17 cellular contexts compared by ENCODE assay signal in the genomic region with DNA sequence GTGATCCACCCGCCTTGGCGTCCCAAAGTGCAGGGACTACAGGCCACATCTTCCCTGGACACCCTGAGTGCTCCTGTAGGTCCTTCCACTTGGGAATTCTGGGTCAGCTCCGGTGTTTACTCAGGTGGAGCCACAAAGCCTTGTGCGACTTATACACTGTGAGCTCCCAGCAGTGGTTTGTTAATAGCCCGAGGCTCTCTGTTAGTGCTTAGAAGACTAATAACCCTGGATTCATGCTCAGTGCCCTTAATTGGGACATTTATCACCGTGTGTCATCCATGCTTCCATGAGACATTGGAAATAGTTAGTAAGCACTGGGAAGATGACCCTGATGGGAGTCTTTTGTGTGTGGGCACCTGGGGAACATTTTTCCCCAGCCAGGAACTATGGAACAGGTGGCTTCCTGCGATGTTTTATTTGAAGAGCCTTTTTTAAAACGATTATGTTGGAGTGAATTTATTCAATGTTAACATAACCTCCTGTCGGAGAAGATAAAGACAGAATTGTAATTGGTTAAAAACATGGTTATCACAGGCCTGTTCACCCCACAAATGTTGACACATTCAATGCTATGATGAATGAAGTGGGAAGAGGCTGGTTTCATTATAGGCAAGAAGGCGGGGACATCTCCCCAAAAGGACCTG.
DNase-seq lines count a peak whose midpoint lies in the region; ATAC-seq and TF ChIP-seq lines count a peak whose summit lies in the region.
"Had no signal": no experiment of that assay in that cellular context is flagged by ENCODE, and none has a peak within 500 bp of the region (broad histone marks: within the 10 kb centered on the region; RNA-seq: fewer than 3 reads in every experiment).

No MANE protein-coding gene starts in this region.

- intact Hi-C loops in left lung (cut with DNase I) = no loop called here

- H3K4me3 ChIP-seq in endocrine pancreas (ENCODE audit: control insufficient read depth, insufficient read depth, low read length) (peak overlapping the region; percentile 42), left lung (no peak overlapping the region)
- H3K4me3 ChIP-seq: GM12878, stomach, vagina had no signal

- H3K27me3 ChIP-seq in endocrine pancreas (ENCODE audit: control insufficient read depth, insufficient read depth, low read length) = no peaks in the 10 kb centered on the region
- peaks cover 0 to 74% of the 10 kb centered on the region in 2 donors for H3K27me3 ChIP-seq in left lung
- H3K27me3 ChIP-seq: vagina had no signal

- H3K9me3 ChIP-seq in endocrine pancreas (ENCODE audit: control insufficient read depth, low read length) (no peaks in the 10 kb centered on the region), left lung (no peaks in the 10 kb centered on the region)
- H3K9me3 ChIP-seq: vagina had no signal

- TF ChIP-seq CTCF in left lung (IDR thresholded peaks at IDR 0.05) = no peak

- H3K36me3 ChIP-seq in endocrine pancreas (ENCODE audit: control insufficient read depth, insufficient read depth, low read length) (no peaks in the 10 kb centered on the region), left lung (no peaks in the 10 kb centered on the region)
- H3K36me3 ChIP-seq: stomach, vagina had no signal

- no peak overlapping the region for H3K9ac ChIP-seq in endocrine pancreas (ENCODE audit: control insufficient read depth, insufficient read depth, low read length)

- no peak for ATAC-seq in left lung
- ATAC-seq: activated naive CD8-positive, alpha-beta T cell treated with anti-CD3 and anti-CD28 coated beads, Interleukin-2, amount 50 U/mL, for 24 hours; CD8-positive, alpha-beta T cell; GM12878; natural killer cell treated with Interleukin-12 subunit alpha and Interleukin-12 subunit beta and Interleukin-15 and Interleukin-18, amount 100 ng/mL, for 72 hours had no signal

- no peak overlapping the region for H3K27ac ChIP-seq in substantia nigra (ENCODE audit: low read depth, low read length, poor library complexity, severe bottlenecking)
- H3K27ac ChIP-seq in left lung = no peak overlapping the region
- H3K27ac ChIP-seq: stomach, vagina had no signal

- peak; percentile 94 for DNase-seq in DMS153 treated with DMSO at 0.1 percent for 48 hours (lab: John Stamatoyannopoulos, UW; ENCODE audit: unreplicated experiment)
- peak; percentile 99 for DNase-seq in NCI-H146 (lab: John Stamatoyannopoulos, UW)
- peak; percentile 96 for DNase-seq in NCI-H345 treated with DMSO at 0.1 percent for 48 hours (lab: John Stamatoyannopoulos, UW; ENCODE audit: unreplicated experiment)
- no peak for DNase-seq in hepatic stellate cell (ENCODE audit: low spot score)
- no peak for DNase-seq in substantia nigra (lab: John Stamatoyannopoulos, UW)
- no peak for DNase-seq in GDM1 (lab: John Stamatoyannopoulos, UW)
- no peak for DNase-seq in left lung
- DNase-seq: activated CD4-positive, alpha-beta memory T cell treated with anti-CD3 and anti-CD28 coated beads, Interleukin-2, amount 10 ng/mL, durations not matched to agents 7 days and 5 days; activated naive CD8-positive, alpha-beta T cell treated with anti-CD3 and anti-CD28 coated beads, Interleukin-2, amount 50 U/mL, for 24 hours; CD8-positive, alpha-beta T cell; head of caudate nucleus; mesendoderm; stomach had no signal

- H3K4me1 ChIP-seq in endocrine pancreas (ENCODE audit: control insufficient read depth, insufficient read depth, low read length) (no peaks in the 10 kb centered on the region), left lung (no peaks in the 10 kb centered on the region)
- H3K4me1 ChIP-seq: stomach, vagina had no signal

Comparison
In these comparisons a context has a peak if more than half of its experiments do, and no peak if none do; other contexts are left out.
1. DNase-seq: peak in DMS153 treated with DMSO at 0.1 percent for 48 hours (single experiment), NCI-H146 (single experiment) and NCI-H345 treated with DMSO at 0.1 percent for 48 hours (single experiment); none in hepatic stellate cell (single experiment), substantia nigra (0 of 49), GDM1 (single experiment) and left lung (0 of 2).